In genomic region chr12:104410786-104411185, GRCh38 we compare ENCODE assay signal across 22 cellular contexts.
"Had no signal": no experiment of that assay in that cellular context is flagged by ENCODE, and none has a peak within 500 bp of the region (broad histone marks: within the 10 kb centered on the region; RNA-seq: fewer than 3 reads in every experiment).

No MANE protein-coding gene starts in this region.

- H3K27me3 ChIP-seq: body of pancreas, neutrophil, tibial artery had no signal

- H3K4me1 ChIP-seq: tibial artery had no signal

- DNase-seq: activated CD4-positive, alpha-beta T cell treated with anti-CD3 and anti-CD28 coated beads for 36 hours; activated CD4-positive, alpha-beta T cell treated with anti-CD3 and anti-CD28 coated beads, Interleukin-2, amount 50 U/mL, for 48 hours; activated gamma-delta T cell treated with Interleukin-2 at 50 U/mL for 16 hours; activated naive CD8-positive, alpha-beta T cell treated with anti-CD3 and anti-CD28 coated beads for 36 hours; activated T-cell treated with anti-CD3 and anti-CD28 coated beads for 4 hours; amygdala; body of pancreas; hypothalamus; kidney; stimulated activated CD4-positive, alpha-beta T cell treated with anti-CD3 and anti-CD28 coated beads, Interleukin-12 subunit alpha, Interleukin-12 subunit beta, amount 100 ng/mL, for 4 hours; stimulated activated CD4-positive, alpha-beta T cell treated with anti-CD3 and anti-CD28 coated beads, Interleukin-1b, Interleukin-23, amount 100 ng/mL, for 48 hours; stimulated activated CD8-positive, alpha-beta memory T cell treated with anti-CD3 and anti-CD28 coated beads, Interleukin-4, amount 100 ng/mL, for 48 hours; stimulated activated naive CD4-positive, alpha-beta T cell; substantia nigra; tibial artery had no signal

- H3K27ac ChIP-seq: body of pancreas, coronary artery, neutrophil, parathyroid adenoma, tibial artery had no signal

- H3K36me3 ChIP-seq: neutrophil, tibial artery had no signal

- ATAC-seq: activated CD4-positive, alpha-beta T cell treated with anti-CD3 and anti-CD28 coated beads for 36 hours; body of pancreas; left lobe of liver; natural killer cell treated with Interleukin-12 subunit alpha and Interleukin-12 subunit beta and Interleukin-15 and Interleukin-18, amount 100 ng/mL, for 72 hours; WTC11 had no signal

- H3K4me3 ChIP-seq: body of pancreas, coronary artery, lung, tibial artery had no signal

- H3K9me3 ChIP-seq: body of pancreas, neutrophil, tibial artery had no signal
